1 cellular context compared by ENCODE assay signal in the genomic region with DNA sequence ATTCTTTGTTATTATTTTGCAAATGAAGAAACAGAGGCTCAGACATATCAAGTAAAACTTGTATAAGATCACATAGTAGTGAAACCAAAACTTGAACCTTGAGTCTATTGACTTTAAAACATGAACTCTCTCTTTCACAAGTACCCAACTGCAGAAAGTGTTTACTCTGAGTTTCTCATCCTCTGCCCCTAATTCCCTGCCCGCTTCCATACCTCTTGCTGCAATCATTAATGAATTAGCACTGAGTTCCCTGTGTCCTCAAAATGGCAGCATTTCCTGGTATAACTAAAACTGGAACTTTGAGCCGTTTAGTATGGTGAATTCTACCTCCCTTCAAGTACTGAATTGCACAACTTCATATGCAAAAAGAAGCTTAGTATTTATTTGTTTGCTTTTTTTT.
TF ChIP-seq lines count a peak whose summit lies in the region.

No MANE protein-coding gene starts in this region.

TF ChIP-seq in GM12878, 131 proteins besides CTCF, POLR2A, EP300 and RAD21 (continued from another document):
- TF ChIP-seq SPI1 (IDR thresholded peaks at IDR 0.05; ENCODE audit: borderline replicate concordance, insufficient read depth, low read depth, low read length) (no peak), BCL11A (IDR thresholded peaks at IDR 0.05; ENCODE audit: low read depth, low read length) (no peak), MXI1 (IDR thresholded peaks at IDR 0.05; ENCODE audit: low read depth, low read length) (no peak), CREM (IDR thresholded peaks at IDR 0.05; ENCODE audit: low read depth) (no peak), BCL3 (IDR thresholded peaks at IDR 0.05; ENCODE audit: borderline replicate concordance, insufficient read depth, low read depth, low read length, poor library complexity, severe bottlenecking) (no peak), SMAD5 (IDR thresholded peaks at IDR 0.05; ENCODE audit: low read depth) (no peak)
